Comparison of ENCODE assay signal across 8 cellular contexts in the genomic region with DNA sequence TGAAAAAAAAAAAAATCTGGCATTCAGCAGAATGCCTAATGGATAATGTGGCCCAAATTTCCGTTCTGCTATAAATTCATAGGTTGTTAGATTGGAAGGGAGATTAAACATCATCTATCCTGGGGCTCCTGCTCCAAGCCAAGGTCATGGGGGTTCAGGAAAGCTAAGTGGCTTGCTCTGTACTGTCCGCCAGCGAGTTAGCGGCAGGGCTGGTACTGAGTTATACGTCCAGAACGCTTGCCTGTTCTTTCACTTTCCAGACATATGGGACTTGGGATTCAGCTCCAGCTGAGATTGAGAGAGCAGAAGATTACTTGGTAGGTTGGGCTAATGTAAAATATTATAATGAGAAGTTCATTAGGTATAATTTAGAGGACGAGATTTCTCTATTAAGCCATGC. TPM values are rescaled to one million over a fixed set of nuclear protein-coding genes. Genes with fewer than 3 reads are reported as not detected.
DNase-seq lines count a peak whose midpoint lies in the region; ATAC-seq, FAIRE-seq and TF ChIP-seq lines count a peak whose summit lies in the region.

No MANE protein-coding gene starts in this region.

- peak overlapping the region; percentile 92 for H2AFZ ChIP-seq in endothelial cell of umbilical vein (ENCODE audit: low read depth, low read length)

- H3K4me2 ChIP-seq in endothelial cell of umbilical vein (ENCODE audit: insufficient read depth, low read length) = peak overlapping the region; percentile 99

- intact Hi-C loops in endothelial cell of umbilical vein (cut with micrococcal nuclease) = loop anchor here (5.0 kb wide), 1 partner anchor 200 kb away; the partner anchor contains the start of gene DSE

- peak; percentile 34 for DNase-seq in BE2C
- peak; percentile 5 for DNase-seq in H4 (ENCODE audit: low spot score)
- peak in 1 of 2 experiments; percentile 41 for DNase-seq in SJSA1 (ENCODE audit: low read depth in 1 of 2, low spot score in 2 of 2)
- peak; percentile 61 for DNase-seq in endothelial cell of umbilical vein (ENCODE audit: low read depth, low spot score)
- DNase-seq in activated effector memory CD4-positive, alpha-beta T cell treated with anti-CD3 and anti-CD28 coated beads, Interleukin-2, amount 50 U/mL, for 16 hours = no peak

- H3K27ac ChIP-seq in SJSA1 (peak overlapping the region; percentile 48), endothelial cell of umbilical vein (ENCODE audit: insufficient read depth, low read depth, low read length) (peak overlapping the region; percentile 84), mucosa of rectum (ENCODE audit: low read depth in 2 of 2, low read length in 2 of 2) (peak overlapping the region; percentile 90 to 91)

- no peak for ATAC-seq in GM21515 (IDR thresholded peaks at IDR 0.05; ENCODE audit: unreplicated experiment)
- ATAC-seq in HG03280 (IDR thresholded peaks at IDR 0.05; ENCODE audit: unreplicated experiment) = no peak

- H3K27me3 ChIP-seq in BE2C = no peaks in the 10 kb centered on the region
- no peaks in the 10 kb centered on the region for H3K27me3 ChIP-seq in SJSA1 (replicated peaks)
- no peaks in the 10 kb centered on the region for H3K27me3 ChIP-seq in endothelial cell of umbilical vein (ENCODE audit: control insufficient read depth in 2 of 2, insufficient read depth in 2 of 2, low read length in 2 of 2)
- no peaks in the 10 kb centered on the region for H3K27me3 ChIP-seq in mucosa of rectum (ENCODE audit: control insufficient read depth in 2 of 2, insufficient read depth in 2 of 2, low read length in 2 of 2)

- peaks cover 21% of the 10 kb centered on the region for H3K36me3 ChIP-seq in BE2C
- peaks cover 36% of the 10 kb centered on the region for H3K36me3 ChIP-seq in SJSA1
- peaks cover 0 to 3% of the 10 kb centered on the region in 2 experiments for H3K36me3 ChIP-seq in endothelial cell of umbilical vein (ENCODE audit: control insufficient read depth in 2 of 2, extremely low read depth in 1 of 2, insufficient read depth in 2 of 2, low read length in 2 of 2)
- peaks cover 4 to 7% of the 10 kb centered on the region in 2 donors for H3K36me3 ChIP-seq in mucosa of rectum (ENCODE audit: control insufficient read depth in 2 of 2, insufficient read depth in 2 of 2, low read length in 2 of 2)

- POLR2A ChIA-PET in endothelial cell of umbilical vein (lab: Charles Lee) = no interaction called here

- no peak for TF ChIP-seq POLR2A in endothelial cell of umbilical vein (IDR thresholded peaks at IDR 0.05; ENCODE audit: low read depth, low read length)

- dilution Hi-C loops in endothelial cell of umbilical vein (cut with MboI; ENCODE audit: extremely low pct_ligation_motif_present, low sequenced_read_pairs) = no loop called here

- BruUV-seq in endothelial cell of umbilical vein (replicated peaks; lab: Mats Ljungman, UMichigan) = no TSS peak

- peak; percentile 35 for FAIRE-seq in endothelial cell of umbilical vein (lab: Jason Lieb, UNC)

- H3K4me1 ChIP-seq in BE2C (no peaks in the 10 kb centered on the region; the same call in 1 of the 2 replicates), SJSA1 (replicated peaks) (peaks cover 13% of the 10 kb centered on the region), endothelial cell of umbilical vein (ENCODE audit: control insufficient read depth, extremely low read depth, insufficient read depth, low read length) (peaks cover 33% of the 10 kb centered on the region), mucosa of rectum (ENCODE audit: control insufficient read depth in 2 of 2, insufficient read depth in 2 of 2, low read length in 2 of 2) (peaks cover 0 to 8% of the 10 kb centered on the region in 2 donors)

- H3K9me3 ChIP-seq in BE2C (no peaks in the 10 kb centered on the region), SJSA1 (replicated peaks) (no peaks in the 10 kb centered on the region), endothelial cell of umbilical vein (replicated peaks; ENCODE audit: control insufficient read depth, insufficient read depth, low read length) (no peaks in the 10 kb centered on the region), mucosa of rectum (ENCODE audit: control insufficient read depth in 2 of 2, low read length in 2 of 2) (no peaks in the 10 kb centered on the region)

- H3K4me3 ChIP-seq in BE2C (ENCODE audit: low read depth, low read length) = peak overlapping the region; percentile 98
- peak overlapping the region; percentile 75 for H3K4me3 ChIP-seq in SJSA1
- peak overlapping the region; percentile 72 to 98 (median 98) for H3K4me3 ChIP-seq in endothelial cell of umbilical vein (replicated peaks in 1 of 3; ENCODE audit: insufficient read depth in 1 of 3, low read depth in 1 of 3, low read length in 3 of 3)
- H3K4me3 ChIP-seq in mucosa of rectum (ENCODE audit: low read length in 2 of 2) = peak overlapping the region; percentile 89 to 96

- CTCF ChIA-PET in endothelial cell of umbilical vein (lab: Charles Lee) = interaction anchor here (1.0 to 5.5 kb wide), 10 partner anchors 10 to 354 kb away, joined by 3 to 36 read pairs (median 6); partner anchors contain the start of genes CALHM5 and RSPH4A

- H3K9ac ChIP-seq in endothelial cell of umbilical vein (replicated peaks; ENCODE audit: extremely low read depth, insufficient read depth, low read length) = peak overlapping the region; percentile 94
- H3K9ac ChIP-seq in mucosa of rectum (ENCODE audit: low read depth in 1 of 2, low read length in 2 of 2) = peak overlapping the region; percentile 90 to 92

- no peaks in the 10 kb centered on the region for H3K9me1 ChIP-seq in endothelial cell of umbilical vein (replicated peaks; ENCODE audit: control insufficient read depth, extremely low read depth, insufficient read depth, low read length)

- no peak for TF ChIP-seq CTCF in BE2C (IDR thresholded peaks at IDR 0.05; ENCODE audit: low read depth, low read length)
- no peak for TF ChIP-seq CTCF in endothelial cell of umbilical vein (IDR thresholded peaks at IDR 0.05; ENCODE audit: extremely low read depth in 1 of 2, insufficient read depth in 1 of 2, low read depth in 1 of 2, low read length in 2 of 2)

- no peaks in the 10 kb centered on the region for H4K20me1 ChIP-seq in endothelial cell of umbilical vein (replicated peaks; ENCODE audit: control insufficient read depth, extremely low read depth, insufficient read depth, low read length)

- H3K79me2 ChIP-seq in endothelial cell of umbilical vein (ENCODE audit: control insufficient read depth, insufficient read depth, low read length) = peaks cover 67% of the 10 kb centered on the region

RNA-seq across cellular contexts. Expression of gene RWDD1, which starts 0.9 kb away (rescaled TPM):
- polyA plus RNA-seq in BE2C (2012; ENCODE audit: insufficient read depth, insufficient read length, low read depth) = 127 TPM
- total RNA-seq in H4 (2014; rRNA removed; shearing (Covaris generic)) = 31.0 and 32.5 TPM in 2 replicates
- 66.2 and 93.5 TPM in 2 replicates for total RNA-seq in SJSA1 (2014; rRNA removed; shearing (Covaris generic))
- 37.9 and 44.2 TPM in 2 replicates for total RNA-seq in endothelial cell of umbilical vein
- 16.6 and 18.7 TPM in 2 replicates for polyA plus RNA-seq in endothelial cell of umbilical vein
- polyA plus RNA-seq in endothelial cell of umbilical vein (2011; cell fraction: cytosol; rRNA removed) = 21.9 and 22.9 TPM in 2 replicates
- polyA plus RNA-seq in endothelial cell of umbilical vein (2011; cell fraction: nucleus; rRNA removed) = 5.7 and 9.0 TPM in 2 replicates
- polyA plus RNA-seq in endothelial cell of umbilical vein (2012) = 29.5 and 47.2 TPM in 2 replicates
- polyA minus RNA-seq in endothelial cell of umbilical vein = 9.6 and 17.3 TPM in 2 replicates
- polyA minus RNA-seq in endothelial cell of umbilical vein (2011; cell fraction: cytosol; rRNA and poly(A)+ RNA removed) = 11.1 TPM
- polyA minus RNA-seq in endothelial cell of umbilical vein (2011; cell fraction: nucleus; rRNA and poly(A)+ RNA removed) = 4.8 and 5.3 TPM in 2 replicates

RNA-seq across cellular contexts. Expression of gene CALHM4, which starts 18.6 kb away (rescaled TPM):
- polyA plus RNA-seq in BE2C (2012; ENCODE audit: insufficient read depth, insufficient read length, low read depth) = not detected
- total RNA-seq in H4 (2014; rRNA removed; shearing (Covaris generic)) = 0.39 TPM in 1 of 2 replicates, not detected in the other
- total RNA-seq in SJSA1 (2014; rRNA removed; shearing (Covaris generic)) = not detected in 2 replicates
- 0.72 TPM in 1 of 2 replicates, not detected in the other for total RNA-seq in endothelial cell of umbilical vein
- polyA plus RNA-seq in endothelial cell of umbilical vein = 1.2 and 1.5 TPM in 2 replicates
- 0.63 and 0.71 TPM in 2 replicates for polyA plus RNA-seq in endothelial cell of umbilical vein (2011; cell fraction: cytosol; rRNA removed)
- 1.2 TPM in 2 replicates for polyA plus RNA-seq in endothelial cell of umbilical vein (2011; cell fraction: nucleus; rRNA removed)
- polyA plus RNA-seq in endothelial cell of umbilical vein (2012) = not detected in 2 replicates
- 0.68 and 1.4 TPM in 2 replicates for polyA minus RNA-seq in endothelial cell of umbilical vein
- not detected for polyA minus RNA-seq in endothelial cell of umbilical vein (2011; cell fraction: cytosol; rRNA and poly(A)+ RNA removed)
- 0.87 and 1.5 TPM in 2 replicates for polyA minus RNA-seq in endothelial cell of umbilical vein (2011; cell fraction: nucleus; rRNA and poly(A)+ RNA removed)

RNA-seq across cellular contexts. Expression of gene TRAPPC3L, which starts 26.7 kb away (rescaled TPM):
- polyA plus RNA-seq in BE2C (2012; ENCODE audit: insufficient read depth, insufficient read length, low read depth) = not detected
- total RNA-seq in H4 (2014; rRNA removed; shearing (Covaris generic)) = 0.17 TPM in 1 of 2 replicates, not detected in the other
- 0.06 TPM in 1 of 2 replicates, not detected in the other for total RNA-seq in SJSA1 (2014; rRNA removed; shearing (Covaris generic))
- 0.38 TPM in 1 of 2 replicates, not detected in the other for total RNA-seq in endothelial cell of umbilical vein
- polyA plus RNA-seq in endothelial cell of umbilical vein = 0.03 TPM in 1 of 2 replicates, not detected in the other
- polyA plus RNA-seq in endothelial cell of umbilical vein (2011; cell fraction: cytosol; rRNA removed) = 0.11 TPM in 1 of 2 replicates, not detected in the other
- 0.15 TPM in 1 of 2 replicates, not detected in the other for polyA plus RNA-seq in endothelial cell of umbilical vein (2011; cell fraction: nucleus; rRNA removed)
- polyA plus RNA-seq in endothelial cell of umbilical vein (2012) = not detected in 2 replicates
- polyA minus RNA-seq in endothelial cell of umbilical vein = not detected in 2 replicates
- 4.5 TPM for polyA minus RNA-seq in endothelial cell of umbilical vein (2011; cell fraction: cytosol; rRNA and poly(A)+ RNA removed)
- not detected in 2 replicates for polyA minus RNA-seq in endothelial cell of umbilical vein (2011; cell fraction: nucleus; rRNA and poly(A)+ RNA removed)

RNA-seq across cellular contexts. Expression of gene RSPH4A, which starts 44.1 kb away (rescaled TPM):
- not detected for polyA plus RNA-seq in BE2C (2012; ENCODE audit: insufficient read depth, insufficient read length, low read depth)
- 0.06 and 0.27 TPM in 2 replicates for total RNA-seq in H4 (2014; rRNA removed; shearing (Covaris generic))
- total RNA-seq in SJSA1 (2014; rRNA removed; shearing (Covaris generic)) = 0.05 TPM in 1 of 2 replicates, not detected in the other
- 0.15 and 0.18 TPM in 2 replicates for total RNA-seq in endothelial cell of umbilical vein
- 0.06 TPM in 1 of 2 replicates, not detected in the other for polyA plus RNA-seq in endothelial cell of umbilical vein
- 0.06 and 0.13 TPM in 2 replicates for polyA plus RNA-seq in endothelial cell of umbilical vein (2011; cell fraction: cytosol; rRNA removed)
- polyA plus RNA-seq in endothelial cell of umbilical vein (2011; cell fraction: nucleus; rRNA removed) = 0.48 and 0.53 TPM in 2 replicates
- 0.13 TPM in 1 of 2 replicates, not detected in the other for polyA plus RNA-seq in endothelial cell of umbilical vein (2012)
- polyA minus RNA-seq in endothelial cell of umbilical vein = not detected in 2 replicates
- polyA minus RNA-seq in endothelial cell of umbilical vein (2011; cell fraction: cytosol; rRNA and poly(A)+ RNA removed) = not detected
- 0.29 and 0.34 TPM in 2 replicates for polyA minus RNA-seq in endothelial cell of umbilical vein (2011; cell fraction: nucleus; rRNA and poly(A)+ RNA removed)
